ENCODE assay signal across 7 cellular contexts in genomic region chr12:106001105-106001489, GRCh38.
"Had no signal": no experiment of that assay in that cellular context is flagged by ENCODE, and none has a peak within 500 bp of the region (broad histone marks: within the 10 kb centered on the region; RNA-seq: fewer than 3 reads in every experiment).

No MANE protein-coding gene starts in this region.

- H3K4me3 ChIP-seq: HAP-1, K562 had no signal

- ATAC-seq: HCT116, K562 had no signal

- H3K36me3 ChIP-seq: HAP-1 had no signal

- DNase-seq: GOT3, H7, HFFc6, IMR-90 had no signal

- H3K9me3 ChIP-seq: HAP-1 had no signal
